Comparison of ENCODE assay signal across 8 cellular contexts in genomic region chr3:113210608-113211369, GRCh38. TPM values are rescaled to one million over a fixed set of nuclear protein-coding genes. Genes with fewer than 3 reads are reported as not detected.
DNase-seq lines count a peak whose midpoint lies in the region; ATAC-seq and TF ChIP-seq lines count a peak whose summit lies in the region.

No MANE protein-coding gene starts in this region.

- ATAC-seq in HG03196 (IDR thresholded peaks at IDR 0.05; ENCODE audit: unreplicated experiment): no peak

- H3K27me3 ChIP-seq in cardiac muscle cell: no peaks in the 10 kb centered on the region
- H3K27me3 ChIP-seq in prostate gland (replicated peaks; ENCODE audit: insufficient read depth): no peaks in the 10 kb centered on the region

- no peak overlapping the region for H3K27ac Mint-ChIP-seq in activated CD4-positive, alpha-beta memory T cell treated with anti-CD3 and anti-CD28 coated beads, Interleukin-2, amount 10 ng/mL, durations not matched to agents 7 days and 5 days

- H3K4me3 ChIP-seq in cardiac muscle cell (peak overlapping the region; percentile 80), prostate gland (peak overlapping the region; percentile 85 to 89)

- peaks cover 78% of the 10 kb centered on the region for H3K27me3 Mint-ChIP-seq in activated CD4-positive, alpha-beta memory T cell treated with anti-CD3 and anti-CD28 coated beads, Interleukin-2, amount 10 ng/mL, durations not matched to agents 7 days and 5 days

- TF ChIP-seq CTCF in cardiac muscle cell (IDR thresholded peaks at IDR 0.05; ENCODE audit: low read depth, low read length): no peak
- no peak for TF ChIP-seq CTCF in prostate gland (IDR thresholded peaks at IDR 0.05)

- H3K9me3 Mint-ChIP-seq in activated CD4-positive, alpha-beta memory T cell treated with anti-CD3 and anti-CD28 coated beads, Interleukin-2, amount 10 ng/mL, durations not matched to agents 7 days and 5 days: no peaks in the 10 kb centered on the region

- DNase-seq in GM03348 (ENCODE audit: low spot score): peak; percentile 47
- no peak for DNase-seq in activated CD4-positive, alpha-beta memory T cell treated with anti-CD3 and anti-CD28 coated beads, Interleukin-2, amount 10 ng/mL, durations not matched to agents 7 days and 5 days
- DNase-seq in cardiac muscle cell (ENCODE audit: low read depth in 1 of 2, low spot score in 1 of 2): peak; percentile 40 to 48
- DNase-seq in prostate gland (ENCODE audit: low spot score): peak; percentile 32
- DNase-seq in HuH-7.5 (ENCODE audit: low spot score): no peak
- no peak for DNase-seq in pons (ENCODE audit: low spot score)
- DNase-seq in activated CD8-positive, alpha-beta memory T cell treated with anti-CD3 and anti-CD28 coated beads, Interleukin-2, amount 50 U/mL, for 48 hours: no peak

- POLR2A ChIA-PET in activated CD4-positive, alpha-beta memory T cell treated with anti-CD3 and anti-CD28 coated beads, Interleukin-2, amount 10 ng/mL, durations not matched to agents 7 days and 5 days (lab: Charles Lee): no interaction called here

- intact Hi-C loops in prostate gland (cut with DNase I): loop anchor here (5.0 kb wide), 3 partner anchors 37 to 63 kb away; no protein-coding TSS in a partner anchor

- peak overlapping the region; percentile 65 for H3K4me3 Mint-ChIP-seq in activated CD4-positive, alpha-beta memory T cell treated with anti-CD3 and anti-CD28 coated beads, Interleukin-2, amount 10 ng/mL, durations not matched to agents 7 days and 5 days

- H3K4me1 ChIP-seq in cardiac muscle cell (ENCODE audit: low read depth) (peaks cover 15% of the 10 kb centered on the region), prostate gland (replicated peaks) (no peaks in the 10 kb centered on the region)

- H3K36me3 Mint-ChIP-seq in activated CD4-positive, alpha-beta memory T cell treated with anti-CD3 and anti-CD28 coated beads, Interleukin-2, amount 10 ng/mL, durations not matched to agents 7 days and 5 days (ENCODE audit: low read depth): peaks cover 6% of the 10 kb centered on the region

- H3K4me1 Mint-ChIP-seq in activated CD4-positive, alpha-beta memory T cell treated with anti-CD3 and anti-CD28 coated beads, Interleukin-2, amount 10 ng/mL, durations not matched to agents 7 days and 5 days: peaks cover 11% of the 10 kb centered on the region

- WGBS in prostate gland: 13% methylated on average over 24 of the region's 24 CpGs

- H3K36me3 ChIP-seq in cardiac muscle cell (no peaks in the 10 kb centered on the region), prostate gland (no peaks in the 10 kb centered on the region)

- CTCF ChIA-PET in activated CD4-positive, alpha-beta memory T cell treated with anti-CD3 and anti-CD28 coated beads, Interleukin-2, amount 10 ng/mL, durations not matched to agents 7 days and 5 days (lab: Charles Lee): no interaction called here

- H3K9me3 ChIP-seq in cardiac muscle cell (ENCODE audit: low read depth): no peaks in the 10 kb centered on the region
- H3K9me3 ChIP-seq in prostate gland: no peaks in the 10 kb centered on the region

- no peak for TF ChIP-seq POLR2A in prostate gland (IDR thresholded peaks at IDR 0.05)

- H3K27ac ChIP-seq in cardiac muscle cell (no peak overlapping the region), prostate gland (peak overlapping the region; percentile 89 to 94)

RNA-seq across cellular contexts. Expression of gene BOC, which starts 0.6 kb away (rescaled TPM):
- not detected for total RNA-seq in activated CD4-positive, alpha-beta memory T cell treated with anti-CD3 and anti-CD28 coated beads, Interleukin-2, amount 10 ng/mL, durations not matched to agents 7 days and 5 days
- total RNA-seq in cardiac muscle cell: 14.1 and 18.1 TPM in 2 replicates
- 9.5 and 14.3 TPM in 2 replicates for polyA plus RNA-seq in cardiac muscle cell
- 10 to 100 TPM; 41.4 to 42.3 TPM for total RNA-seq in prostate gland

Comparison
In these comparisons a context has a peak if more than half of its experiments do, and no peak if none do; other contexts are left out.
1. DNase-seq: peak in GM03348 (single experiment), cardiac muscle cell (2 of 2) and prostate gland (single experiment); none in activated CD4-positive, alpha-beta memory T cell treated with anti-CD3 and anti-CD28 coated beads, Interleukin-2, amount 10 ng/mL, durations not matched to agents 7 days and 5 days (single experiment), HuH-7.5 (single experiment), pons (single experiment) and activated CD8-positive, alpha-beta memory T cell treated with anti-CD3 and anti-CD28 coated beads, Interleukin-2, amount 50 U/mL, for 48 hours (single experiment).
2. RNA of gene BOC, which starts 0.6 kb away (total RNA-seq): 41.4 to 42.3 TPM in prostate gland and 14.1 to 18.1 TPM in cardiac muscle cell; not detected in activated CD4-positive, alpha-beta memory T cell treated with anti-CD3 and anti-CD28 coated beads, Interleukin-2, amount 10 ng/mL, durations not matched to agents 7 days and 5 days; every median in the first group is over 10 times any median in the second.